ENCODE assay signal across 1 cellular context in the genomic region with DNA sequence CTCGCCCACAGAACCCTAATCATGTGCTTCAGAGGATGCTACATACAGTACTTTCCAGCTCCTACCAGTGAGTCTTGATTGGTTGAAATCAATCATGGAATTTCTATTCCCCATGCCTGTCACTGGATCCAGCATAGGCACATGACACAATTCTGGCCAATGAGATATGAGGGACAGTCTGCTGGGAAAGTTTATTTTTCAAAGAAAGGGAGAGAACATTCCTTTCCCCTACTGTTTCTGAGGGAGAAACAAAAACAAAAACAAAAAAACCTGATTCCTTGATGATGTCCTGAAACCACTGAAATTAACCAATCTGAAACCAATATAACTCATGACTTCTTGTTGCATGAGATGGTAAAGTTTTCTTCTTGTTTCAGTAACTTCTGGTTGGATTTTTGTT.
TF ChIP-seq lines count a peak whose summit lies in the region.

No MANE protein-coding gene starts in this region.

TF ChIP-seq in HepG2, 621 proteins besides CTCF, POLR2A, EP300 and RAD21 (continued from another document):
- TF ChIP-seq, protein P1, sequence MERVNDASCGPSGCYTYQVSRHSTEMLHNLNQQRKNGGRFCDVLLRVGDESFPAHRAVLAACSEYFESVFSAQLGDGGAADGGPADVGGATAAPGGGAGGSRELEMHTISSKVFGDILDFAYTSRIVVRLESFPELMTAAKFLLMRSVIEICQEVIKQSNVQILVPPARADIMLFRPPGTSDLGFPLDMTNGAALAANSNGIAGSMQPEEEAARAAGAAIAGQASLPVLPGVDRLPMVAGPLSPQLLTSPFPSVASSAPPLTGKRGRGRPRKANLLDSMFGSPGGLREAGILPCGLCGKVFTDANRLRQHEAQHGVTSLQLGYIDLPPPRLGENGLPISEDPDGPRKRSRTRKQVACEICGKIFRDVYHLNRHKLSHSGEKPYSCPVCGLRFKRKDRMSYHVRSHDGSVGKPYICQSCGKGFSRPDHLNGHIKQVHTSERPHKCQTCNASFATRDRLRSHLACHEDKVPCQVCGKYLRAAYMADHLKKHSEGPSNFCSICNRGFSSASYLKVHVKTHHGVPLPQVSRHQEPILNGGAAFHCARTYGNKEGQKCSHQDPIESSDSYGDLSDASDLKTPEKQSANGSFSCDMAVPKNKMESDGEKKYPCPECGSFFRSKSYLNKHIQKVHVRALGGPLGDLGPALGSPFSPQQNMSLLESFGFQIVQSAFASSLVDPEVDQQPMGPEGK (CRISPR knock-in tag; IDR thresholded peaks at IDR 0.05): no peak
- TF ChIP-seq, protein P2, sequence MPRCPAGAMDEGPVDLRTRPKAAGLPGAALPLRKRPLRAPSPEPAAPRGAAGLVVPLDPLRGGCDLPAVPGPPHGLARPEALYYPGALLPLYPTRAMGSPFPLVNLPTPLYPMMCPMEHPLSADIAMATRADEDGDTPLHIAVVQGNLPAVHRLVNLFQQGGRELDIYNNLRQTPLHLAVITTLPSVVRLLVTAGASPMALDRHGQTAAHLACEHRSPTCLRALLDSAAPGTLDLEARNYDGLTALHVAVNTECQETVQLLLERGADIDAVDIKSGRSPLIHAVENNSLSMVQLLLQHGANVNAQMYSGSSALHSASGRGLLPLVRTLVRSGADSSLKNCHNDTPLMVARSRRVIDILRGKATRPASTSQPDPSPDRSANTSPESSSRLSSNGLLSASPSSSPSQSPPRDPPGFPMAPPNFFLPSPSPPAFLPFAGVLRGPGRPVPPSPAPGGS (CRISPR knock-in tag; IDR thresholded peaks at IDR 0.05): no peak
- TF ChIP-seq, protein P3, sequence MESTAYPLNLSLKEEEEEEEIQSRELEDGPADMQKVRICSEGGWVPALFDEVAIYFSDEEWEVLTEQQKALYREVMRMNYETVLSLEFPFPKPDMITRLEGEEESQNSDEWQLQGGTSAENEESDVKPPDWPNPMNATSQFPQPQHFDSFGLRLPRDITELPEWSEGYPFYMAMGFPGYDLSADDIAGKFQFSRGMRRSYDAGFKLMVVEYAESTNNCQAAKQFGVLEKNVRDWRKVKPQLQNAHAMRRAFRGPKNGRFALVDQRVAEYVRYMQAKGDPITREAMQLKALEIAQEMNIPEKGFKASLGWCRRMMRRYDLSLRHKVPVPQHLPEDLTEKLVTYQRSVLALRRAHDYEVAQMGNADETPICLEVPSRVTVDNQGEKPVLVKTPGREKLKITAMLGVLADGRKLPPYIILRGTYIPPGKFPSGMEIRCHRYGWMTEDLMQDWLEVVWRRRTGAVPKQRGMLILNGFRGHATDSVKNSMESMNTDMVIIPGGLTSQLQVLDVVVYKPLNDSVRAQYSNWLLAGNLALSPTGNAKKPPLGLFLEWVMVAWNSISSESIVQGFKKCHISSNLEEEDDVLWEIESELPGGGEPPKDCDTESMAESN (CRISPR knock-in tag; conservative IDR thresholded peaks at IDR 0.05): no peak
- TF ChIP-seq, protein P4, sequence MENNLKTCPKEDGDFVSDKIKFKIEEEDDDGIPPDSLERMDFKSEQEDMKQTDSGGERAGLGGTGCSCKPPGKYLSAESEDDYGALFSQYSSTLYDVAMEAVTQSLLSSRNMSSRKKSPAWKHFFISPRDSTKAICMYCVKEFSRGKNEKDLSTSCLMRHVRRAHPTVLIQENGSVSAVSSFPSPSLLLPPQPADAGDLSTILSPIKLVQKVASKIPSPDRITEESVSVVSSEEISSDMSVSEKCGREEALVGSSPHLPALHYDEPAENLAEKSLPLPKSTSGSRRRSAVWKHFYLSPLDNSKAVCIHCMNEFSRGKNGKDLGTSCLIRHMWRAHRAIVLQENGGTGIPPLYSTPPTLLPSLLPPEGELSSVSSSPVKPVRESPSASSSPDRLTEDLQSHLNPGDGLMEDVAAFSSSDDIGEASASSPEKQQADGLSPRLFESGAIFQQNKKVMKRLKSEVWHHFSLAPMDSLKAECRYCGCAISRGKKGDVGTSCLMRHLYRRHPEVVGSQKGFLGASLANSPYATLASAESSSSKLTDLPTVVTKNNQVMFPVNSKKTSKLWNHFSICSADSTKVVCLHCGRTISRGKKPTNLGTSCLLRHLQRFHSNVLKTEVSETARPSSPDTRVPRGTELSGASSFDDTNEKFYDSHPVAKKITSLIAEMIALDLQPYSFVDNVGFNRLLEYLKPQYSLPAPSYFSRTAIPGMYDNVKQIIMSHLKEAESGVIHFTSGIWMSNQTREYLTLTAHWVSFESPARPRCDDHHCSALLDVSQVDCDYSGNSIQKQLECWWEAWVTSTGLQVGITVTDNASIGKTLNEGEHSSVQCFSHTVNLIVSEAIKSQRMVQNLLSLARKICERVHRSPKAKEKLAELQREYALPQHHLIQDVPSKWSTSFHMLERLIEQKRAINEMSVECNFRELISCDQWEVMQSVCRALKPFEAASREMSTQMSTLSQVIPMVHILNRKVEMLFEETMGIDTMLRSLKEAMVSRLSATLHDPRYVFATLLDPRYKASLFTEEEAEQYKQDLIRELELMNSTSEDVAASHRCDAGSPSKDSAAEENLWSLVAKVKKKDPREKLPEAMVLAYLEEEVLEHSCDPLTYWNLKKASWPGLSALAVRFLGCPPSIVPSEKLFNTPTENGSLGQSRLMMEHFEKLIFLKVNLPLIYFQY (CRISPR knock-in tag; IDR thresholded peaks at IDR 0.05; ENCODE audit: borderline replicate concordance): no peak
- TF ChIP-seq HHEX (CRISPR knock-in tag; IDR thresholded peaks at IDR 0.05) (no peak), CHD4 (IDR thresholded peaks at IDR 0.05; ENCODE audit: borderline replicate concordance, low read length) (no peak), RFXANK (CRISPR knock-in tag; IDR thresholded peaks at IDR 0.05) (no peak), ZSCAN29 (CRISPR knock-in tag; conservative IDR thresholded peaks at IDR 0.05) (no peak)
- TF ChIP-seq, protein P5, sequence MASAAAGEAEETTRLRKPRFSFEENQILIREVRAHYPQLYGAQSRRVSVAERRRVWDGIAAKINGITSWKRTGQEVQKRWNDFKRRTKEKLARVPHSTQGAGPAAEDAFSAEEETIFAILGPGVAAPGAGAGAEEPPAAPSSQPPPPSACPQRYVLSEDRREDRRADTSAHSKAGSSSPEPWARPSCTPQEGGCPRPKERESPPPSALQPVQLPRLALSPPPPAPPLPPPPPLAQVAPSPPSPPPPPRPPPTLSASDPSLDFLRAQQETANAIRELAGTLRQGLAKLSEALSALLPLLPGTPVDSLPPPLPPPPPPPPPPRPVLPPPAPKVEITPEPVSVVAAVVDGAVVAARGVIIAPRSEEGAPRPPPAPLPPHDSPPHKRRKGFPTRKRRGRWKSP (CRISPR knock-in tag; IDR thresholded peaks at IDR 0.05): no peak
